ENCODE assay signal across 8 cellular contexts in the genomic region with DNA sequence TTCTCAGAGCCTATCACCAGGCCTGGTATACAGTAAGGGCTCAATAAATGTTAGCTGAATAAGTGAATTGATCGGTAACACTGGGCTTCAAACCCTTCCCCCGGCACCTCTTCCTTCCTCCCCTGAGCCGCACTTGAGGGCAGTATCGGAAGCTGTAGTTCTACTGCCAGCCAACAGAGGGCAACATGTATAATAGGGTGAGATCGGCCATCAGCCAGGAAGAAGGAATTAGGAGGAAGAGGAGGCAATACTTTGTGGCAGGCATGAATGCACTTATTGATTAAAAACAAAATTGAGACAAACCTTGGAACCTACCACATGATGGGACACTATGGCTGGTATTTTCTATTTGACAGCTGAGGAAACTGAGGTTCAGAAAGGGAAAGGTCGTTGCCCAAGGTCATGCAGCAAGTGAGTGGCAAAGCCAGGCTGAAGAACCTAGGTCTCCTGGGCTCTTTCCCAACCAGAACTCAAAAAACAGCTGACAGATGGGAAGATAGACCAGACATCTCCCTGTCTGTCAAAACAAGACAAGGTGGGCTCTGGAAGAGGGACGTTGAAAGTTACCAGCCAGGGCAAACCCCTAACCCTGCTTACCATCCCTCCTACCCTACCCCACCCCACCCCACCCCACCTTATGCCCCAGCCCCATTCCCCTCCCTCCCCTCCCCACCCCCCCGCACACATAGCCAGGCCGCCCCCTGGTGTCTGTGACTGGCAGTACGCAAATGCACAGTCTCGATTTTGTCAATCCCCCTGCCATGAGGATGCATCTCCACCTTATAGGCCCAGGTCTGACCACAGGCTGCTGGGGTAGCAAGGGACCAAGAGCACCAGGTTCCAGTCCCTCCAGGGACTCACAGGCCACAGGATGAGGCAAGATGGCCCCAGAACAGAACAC.
DNase-seq lines count a peak whose midpoint lies in the region; ATAC-seq and TF ChIP-seq lines count a peak whose summit lies in the region.

No MANE protein-coding gene starts in this region.

- CTCF ChIA-PET in Panc1 (lab: Charles Lee) = interaction anchor here (0.5 to 2.0 kb wide), 6 partner anchors 28 to 774 kb away, joined by 3 to 7 read pairs (median 6); no protein-coding TSS in a partner anchor

- no peaks in the 10 kb centered on the region for H3K27me3 ChIP-seq in Panc1 (ENCODE audit: control insufficient read depth, insufficient read depth, low read length)

- H3K27me3 Mint-ChIP-seq in activated T-cell treated with anti-CD3 and anti-CD28 coated beads, Interleukin-2, amount 50 U/mL, for 72 hours (ENCODE audit: low read depth) = peaks cover 15% of the 10 kb centered on the region

- TF ChIP-seq CTCF in GM13977 (IDR thresholded peaks at IDR 0.05; ENCODE audit: extremely low read depth, insufficient read depth, missing control alignments) (peak; percentile 68), Panc1 (IDR thresholded peaks at IDR 0.05) (peak; percentile 83), foreskin fibroblast (IDR thresholded peaks at IDR 0.05; ENCODE audit: low read depth, low read length) (peak; percentile 73)

- H3K4me3 ChIP-seq in Panc1 (ENCODE audit: low read depth in 2 of 2, low read length in 2 of 2) (no peak overlapping the region), foreskin fibroblast (ENCODE audit: low read depth in 1 of 2, low read length in 2 of 2) (no peak overlapping the region)

- no peak overlapping the region for H3K27ac Mint-ChIP-seq in activated T-cell treated with anti-CD3 and anti-CD28 coated beads, Interleukin-2, amount 50 U/mL, for 72 hours

- peaks cover 2 to 16% of the 10 kb centered on the region in 2 donors for H3K36me3 Mint-ChIP-seq in activated T-cell treated with anti-CD3 and anti-CD28 coated beads, Interleukin-2, amount 50 U/mL, for 72 hours (ENCODE audit: insufficient read depth in 2 of 2)

- ATAC-seq in Panc1 = peak; percentile 61
- peak; percentile 56 to 58 for ATAC-seq in activated T-cell treated with anti-CD3 and anti-CD28 coated beads, Interleukin-2, amount 50 U/mL, for 72 hours (replicated peaks in 1 of 2)
- ATAC-seq in HG02571 (IDR thresholded peaks at IDR 0.05; ENCODE audit: unreplicated experiment) = no peak

- H3K27ac ChIP-seq in Panc1 (ENCODE audit: low read length) = no peak overlapping the region

- H3K36me3 ChIP-seq in Panc1 (ENCODE audit: control insufficient read depth, insufficient read depth, low read length) = no peaks in the 10 kb centered on the region

- H3K4me1 ChIP-seq in Panc1 (ENCODE audit: control insufficient read depth, insufficient read depth, low read length) = no peaks in the 10 kb centered on the region

- POLR2A ChIA-PET in Panc1 (lab: Charles Lee) = interaction anchor here (0.6 kb wide), 1 partner anchor 55 kb away, joined by 6 read pairs; no protein-coding TSS in a partner anchor

- no peaks in the 10 kb centered on the region for H3K9me3 ChIP-seq in Panc1 (ENCODE audit: control insufficient read depth, insufficient read depth, low read depth, low read length)

- DNase-seq in A172 (ENCODE audit: low spot score) = peak; percentile 15
- DNase-seq in GM13977 (ENCODE audit: low spot score) = peak; percentile 76
- DNase-seq in Panc1 (ENCODE audit: low read depth, low spot score) = peak; percentile 13
- DNase-seq in activated T-cell treated with anti-CD3 and anti-CD28 coated beads, Interleukin-2, amount 50 U/mL, for 72 hours = peak; percentile 73
- peak in 1 of 2 donors; percentile 25 for DNase-seq in foreskin fibroblast
- DNase-seq in stimulated activated CD4-positive, alpha-beta T cell treated with anti-CD3 and anti-CD28 coated beads, Interleukin-1b, Interleukin-23, amount 100 ng/mL, for 1 hour (ENCODE audit: low read depth in 2 of 2) = peak; percentile 29 to 50
- DNase-seq in NCI-H146 treated with DMSO at 0.1 percent for 48 hours (lab: John Stamatoyannopoulos, UW; ENCODE audit: unreplicated experiment) = no peak

- peak overlapping the region; percentile 11 to 49 for H3K4me3 Mint-ChIP-seq in activated T-cell treated with anti-CD3 and anti-CD28 coated beads, Interleukin-2, amount 50 U/mL, for 72 hours

- H3K4me1 Mint-ChIP-seq in activated T-cell treated with anti-CD3 and anti-CD28 coated beads, Interleukin-2, amount 50 U/mL, for 72 hours (ENCODE audit: low read depth) = peaks cover 21% of the 10 kb centered on the region

- intact Hi-C loops in Panc1 (cut with micrococcal nuclease; ENCODE audit: unreplicated experiment) = loop anchor here (5.0 kb wide), 2 partner anchors 65 to 165 kb away; no protein-coding TSS in a partner anchor

- BruUV-seq in Panc1 (replicated peaks; lab: Mats Ljungman, UMichigan) = no TSS peak

- in situ Hi-C loops in GM13977 (cut with MboI; ENCODE audit: low pct_unique_long_range_greater_than_20kb, low sequenced_read_pairs, unreplicated experiment) = loop anchor here (10.0 kb wide), 1 partner anchor 103 kb away; a partner anchor contains a TSS
- in situ Hi-C loops in Panc1 (cut with HindIII; ENCODE audit: low pct_unique_long_range_greater_than_20kb, low sequenced_read_pairs) = no loop called here

- no peaks in the 10 kb centered on the region for H3K9me3 Mint-ChIP-seq in activated T-cell treated with anti-CD3 and anti-CD28 coated beads, Interleukin-2, amount 50 U/mL, for 72 hours
